17 cellular contexts compared by ENCODE assay signal in the genomic region with DNA sequence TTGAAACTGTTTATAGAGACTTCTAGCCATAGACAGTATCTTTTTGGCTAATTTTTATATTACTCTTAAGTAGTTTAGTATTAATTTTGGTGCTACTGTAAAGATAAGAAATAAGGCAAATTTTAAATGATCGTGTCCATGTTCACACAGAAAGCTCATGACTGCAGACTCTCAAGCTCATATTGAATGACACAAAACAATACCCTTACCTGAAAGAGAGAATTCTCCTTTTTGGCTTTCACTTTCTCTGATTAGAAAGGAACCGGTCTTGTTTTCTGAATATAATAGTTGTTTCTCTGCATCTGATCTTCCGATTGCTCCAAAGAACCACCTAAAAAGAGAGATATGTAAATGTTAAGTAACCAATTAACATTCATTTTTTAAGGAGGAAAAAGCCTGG. TPM values are rescaled to one million over a fixed set of nuclear protein-coding genes. Genes with fewer than 3 reads are reported as not detected.
A peak's percentile ranks its signal among the peaks of the same experiment; 100 is the strongest.
DNase-seq lines count a peak whose midpoint lies in the region; ATAC-seq lines count a peak whose summit lies in the region.
"Had no signal": no experiment of that assay in that cellular context is flagged by ENCODE, and none has a peak within 500 bp of the region (broad histone marks: within the 10 kb centered on the region; RNA-seq: fewer than 3 reads in every experiment).

No MANE protein-coding gene starts in this region.

- no peaks in the 10 kb centered on the region for H3K36me3 Mint-ChIP-seq in activated T-cell treated with anti-CD3 and anti-CD28 coated beads, Interleukin-2, amount 50 U/mL, for 4 hours (ENCODE audit: insufficient read depth)
- H3K36me3 Mint-ChIP-seq: brain; CD14-positive monocyte; natural killer cell treated with Interleukin-12 subunit alpha and Interleukin-12 subunit beta and Interleukin-15 and Interleukin-18, amount 100 ng/mL, for 72 hours had no signal

- DNase-seq in activated T-cell treated with anti-CD3 and anti-CD28 coated beads, Interleukin-2, amount 50 U/mL, for 4 hours, result no peak
- no peak for DNase-seq in C1 segment of cervical spinal cord (lab: John Stamatoyannopoulos, UW)
- no peak for DNase-seq in stimulated activated CD4-positive, alpha-beta T cell treated with anti-CD3 and anti-CD28 coated beads, Interleukin-2, amount 100 ng/mL, for 24 hours
- DNase-seq in T-helper 2 cell, result no peak
- DNase-seq: activated CD4-positive, alpha-beta T cell treated with anti-CD3 and anti-CD28 coated beads for 36 hours; GDM1; glutamatergic neuron; left colon; sigmoid colon had no signal

- no peaks in the 10 kb centered on the region for H3K4me1 Mint-ChIP-seq in activated T-cell treated with anti-CD3 and anti-CD28 coated beads, Interleukin-2, amount 50 U/mL, for 4 hours (ENCODE audit: low read depth)
- H3K4me1 Mint-ChIP-seq: activated CD4-positive, alpha-beta T cell treated with anti-CD3 and anti-CD28 coated beads for 36 hours had no signal

- H3K9me3 Mint-ChIP-seq in activated T-cell treated with anti-CD3 and anti-CD28 coated beads, Interleukin-2, amount 50 U/mL, for 4 hours, result no peaks in the 10 kb centered on the region
- H3K9me3 Mint-ChIP-seq: activated T-helper 1 cell treated with anti-CD3 and anti-CD28 coated beads, Interleukin-12 subunit alpha, Interleukin-12 subunit beta, Interleukin-2, Interleukin-4 antibody, amounts not matched to agents 30 ng/mL and 10 ng/mL and 1 ng/mL, durations not matched to agents 14 hours and 24 hours and 36 hours; brain; CD14-positive monocyte; natural killer cell treated with Interleukin-12 subunit alpha and Interleukin-12 subunit beta and Interleukin-15 and Interleukin-18, amount 100 ng/mL, for 72 hours had no signal

- peaks cover 2% of the 10 kb centered on the region for H3K27me3 Mint-ChIP-seq in activated T-cell treated with anti-CD3 and anti-CD28 coated beads, Interleukin-2, amount 50 U/mL, for 4 hours (ENCODE audit: low read depth)
- H3K27me3 Mint-ChIP-seq: brain had no signal

- H3K4me3 Mint-ChIP-seq in activated T-cell treated with anti-CD3 and anti-CD28 coated beads, Interleukin-2, amount 50 U/mL, for 4 hours, result no peak overlapping the region
- H3K4me3 Mint-ChIP-seq: activated CD4-positive, alpha-beta T cell treated with anti-CD3 and anti-CD28 coated beads for 36 hours; activated T-helper 1 cell treated with anti-CD3 and anti-CD28 coated beads, Interleukin-12 subunit alpha, Interleukin-12 subunit beta, Interleukin-2, Interleukin-4 antibody, amounts not matched to agents 30 ng/mL and 10 ng/mL and 1 ng/mL, durations not matched to agents 14 hours and 24 hours and 36 hours; brain; CD14-positive monocyte; natural killer cell treated with Interleukin-12 subunit alpha and Interleukin-12 subunit beta and Interleukin-15 and Interleukin-18, amount 100 ng/mL, for 72 hours had no signal

- ATAC-seq in GM18867 (IDR thresholded peaks at IDR 0.05; ENCODE audit: unreplicated experiment), result peak; percentile 88
- ATAC-seq in GM21390 (IDR thresholded peaks at IDR 0.05; ENCODE audit: unreplicated experiment), result peak; percentile 94
- ATAC-seq in HG02973 (IDR thresholded peaks at IDR 0.05; ENCODE audit: unreplicated experiment), result peak; percentile 95
- peak; percentile 82 for ATAC-seq in HG03521 (IDR thresholded peaks at IDR 0.05; ENCODE audit: unreplicated experiment)
- ATAC-seq in activated T-cell treated with anti-CD3 and anti-CD28 coated beads, Interleukin-2, amount 50 U/mL, for 4 hours, result no peak
- ATAC-seq: activated CD4-positive, alpha-beta T cell treated with anti-CD3 and anti-CD28 coated beads for 36 hours; left colon; natural killer cell treated with Interleukin-12 subunit alpha and Interleukin-12 subunit beta and Interleukin-15 and Interleukin-18, amount 100 ng/mL, for 72 hours had no signal

RNA-seq across cellular contexts. Expression of gene FRK, which starts 57.0 kb away (rescaled TPM):
- under 1 TPM; 0.03 to 0.05 (median 0.03) TPM for total RNA-seq in activated T-cell treated with anti-CD3 and anti-CD28 coated beads, Interleukin-2, amount 50 U/mL, for 4 hours
- total RNA-seq: activated T-helper 1 cell treated with anti-CD3 and anti-CD28 coated beads, Interleukin-12 subunit alpha, Interleukin-12 subunit beta, Interleukin-2, Interleukin-4 antibody, amounts not matched to agents 30 ng/mL and 10 ng/mL and 1 ng/mL, durations not matched to agents 14 hours and 24 hours and 36 hours had no signal

Comparison
In these comparisons a context has a peak if more than half of its experiments do, and no peak if none do; other contexts are left out.
1. ATAC-seq: peak in GM18867 (single experiment), GM21390 (single experiment), HG02973 (single experiment) and HG03521 (single experiment); none in activated T-cell treated with anti-CD3 and anti-CD28 coated beads, Interleukin-2, amount 50 U/mL, for 4 hours (0 of 2).